11 cellular contexts compared by ENCODE assay signal in the genomic region with DNA sequence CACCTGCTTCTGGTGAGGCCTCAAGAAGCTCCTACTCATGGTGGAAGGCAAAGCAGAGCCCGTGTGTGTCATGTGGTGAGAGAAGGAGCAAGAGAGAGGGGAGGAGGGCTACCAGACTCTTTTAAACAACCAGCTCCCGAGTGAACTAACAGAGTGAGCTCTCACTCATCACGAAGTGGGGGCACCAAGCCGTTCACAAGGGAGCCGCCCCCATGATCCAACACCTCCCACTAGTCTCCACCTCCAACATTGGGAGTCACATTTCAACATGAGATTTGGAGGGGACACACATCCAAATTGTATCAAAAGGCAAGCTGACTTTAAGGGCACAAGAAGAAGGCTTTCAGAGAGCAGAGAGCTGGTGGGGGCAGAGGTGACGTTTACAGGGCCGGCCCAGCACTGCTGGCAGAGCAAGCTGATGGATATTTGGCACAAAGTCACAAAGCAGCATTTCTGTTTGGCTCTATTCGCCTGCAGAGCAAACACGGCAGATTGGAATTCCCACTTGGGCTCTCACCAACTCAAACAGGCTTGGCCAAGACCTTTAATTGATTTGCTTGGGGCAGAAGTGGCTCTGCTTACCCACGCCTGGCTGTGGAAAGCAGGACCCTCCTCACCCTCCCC. TPM values are rescaled to one million over a fixed set of nuclear protein-coding genes. Genes with fewer than 3 reads are reported as not detected.
A peak's percentile ranks its signal among the peaks of the same experiment; 100 is the strongest.
DNase-seq lines count a peak whose midpoint lies in the region; ATAC-seq and TF ChIP-seq lines count a peak whose summit lies in the region.
"Had no signal": no experiment of that assay in that cellular context is flagged by ENCODE, and none has a peak within 500 bp of the region (broad histone marks: within the 10 kb centered on the region; RNA-seq: fewer than 3 reads in every experiment).

No MANE protein-coding gene starts in this region.

- no peak for TF ChIP-seq CTCF in Panc1 (IDR thresholded peaks at IDR 0.05)
- TF ChIP-seq CTCF in glutamatergic neuron (IDR thresholded peaks at IDR 0.05; ENCODE audit: partially characterized antibody, unreplicated experiment): no peak
- no peak for TF ChIP-seq CTCF in prostate gland (IDR thresholded peaks at IDR 0.05)

- CTCF ChIA-PET in Panc1 (lab: Charles Lee): no interaction called here

- H3K27ac ChIP-seq in Panc1 (ENCODE audit: low read length) (peak overlapping the region; percentile 26; the same call in 1 of the 2 replicates), prostate gland (peak overlapping the region; percentile 19 to 37)

- H3K27me3 ChIP-seq in Panc1 (ENCODE audit: control insufficient read depth, insufficient read depth, low read length) (no peaks in the 10 kb centered on the region), prostate gland (replicated peaks; ENCODE audit: insufficient read depth) (no peaks in the 10 kb centered on the region)

- in situ Hi-C loops in Panc1 (cut with HindIII; ENCODE audit: low pct_unique_long_range_greater_than_20kb, low sequenced_read_pairs): no loop called here

- ATAC-seq in Panc1 (no peak), GM18870 (IDR thresholded peaks at IDR 0.05; ENCODE audit: unreplicated experiment) (no peak), GM18861 (IDR thresholded peaks at IDR 0.05; ENCODE audit: unreplicated experiment) (no peak), HG02884 (IDR thresholded peaks at IDR 0.05; ENCODE audit: unreplicated experiment) (no peak)
- ATAC-seq: CD8-positive, alpha-beta T cell had no signal

- H3K27ac Mint-ChIP-seq in glutamatergic neuron (ENCODE audit: unreplicated experiment): no peak overlapping the region
- H3K27ac Mint-ChIP-seq: CD8-positive, alpha-beta T cell; nephron had no signal

- H3K36me3 Mint-ChIP-seq in glutamatergic neuron (ENCODE audit: unreplicated experiment): no peaks in the 10 kb centered on the region
- H3K36me3 Mint-ChIP-seq: CD8-positive, alpha-beta T cell had no signal

- H3K36me3 ChIP-seq in Panc1 (ENCODE audit: control insufficient read depth, insufficient read depth, low read length) (no peaks in the 10 kb centered on the region), prostate gland (no peaks in the 10 kb centered on the region)

- TF ChIP-seq POLR2A in prostate gland (IDR thresholded peaks at IDR 0.05): no peak

- POLR2A ChIA-PET in Panc1 (lab: Charles Lee): no interaction called here

- H3K4me3 Mint-ChIP-seq in glutamatergic neuron (ENCODE audit: unreplicated experiment): no peak overlapping the region
- H3K4me3 Mint-ChIP-seq: CD8-positive, alpha-beta T cell; nephron had no signal

- H3K4me3 ChIP-seq in Panc1 (ENCODE audit: low read depth in 2 of 2, low read length in 2 of 2) (no peak overlapping the region), prostate gland (no peak overlapping the region)

- H3K9me3 Mint-ChIP-seq in glutamatergic neuron (ENCODE audit: unreplicated experiment): peaks cover 1% of the 10 kb centered on the region
- H3K9me3 Mint-ChIP-seq: CD8-positive, alpha-beta T cell; nephron had no signal

- intact Hi-C loops in Panc1 (cut with micrococcal nuclease; ENCODE audit: unreplicated experiment): no loop called here
- intact Hi-C loops in prostate gland (cut with DNase I): loop anchor here (2.0 to 10.0 kb wide), 4 partner anchors 69 to 318 kb away; partner anchors contain the start of gene C5orf24

- BruUV-seq in Panc1 (replicated peaks; lab: Mats Ljungman, UMichigan): no TSS peak

- WGBS in prostate gland: 31% methylated on average over 10 of the region's 10 CpGs

- DNase-seq in ELF-1 (ENCODE audit: low read depth, low spot score): peak; percentile 37
- DNase-seq in Panc1 (ENCODE audit: low read depth, low spot score): no peak
- peak; percentile 11 for DNase-seq in glutamatergic neuron
- peak; percentile 76 for DNase-seq in prostate gland (ENCODE audit: low spot score)
- DNase-seq in NOMO-1 treated with DMSO at 0.1 percent for 48 hours (lab: John Stamatoyannopoulos, UW; ENCODE audit: unreplicated experiment): no peak
- DNase-seq: NCI-H2107 had no signal

- H3K9me3 ChIP-seq in Panc1 (ENCODE audit: control insufficient read depth, insufficient read depth, low read depth, low read length): no peaks in the 10 kb centered on the region
- no peaks in the 10 kb centered on the region for H3K9me3 ChIP-seq in prostate gland

- H3K4me1 ChIP-seq in Panc1 (ENCODE audit: control insufficient read depth, insufficient read depth, low read length) (peaks cover 12% of the 10 kb centered on the region), prostate gland (replicated peaks) (peaks cover 6% of the 10 kb centered on the region)

- H3K4me1 Mint-ChIP-seq in glutamatergic neuron (ENCODE audit: low read depth, unreplicated experiment): peaks cover 9% of the 10 kb centered on the region
- H3K4me1 Mint-ChIP-seq: nephron had no signal

- H3K27me3 Mint-ChIP-seq in glutamatergic neuron (ENCODE audit: unreplicated experiment): peaks cover 3% of the 10 kb centered on the region

RNA-seq across cellular contexts. Expression of gene PITX1, which starts 20.0 kb away (rescaled TPM):
- total RNA-seq in Panc1 (2021; ENCODE audit: unreplicated experiment) (41.5 TPM), glutamatergic neuron (ENCODE audit: unreplicated experiment) (0.76 TPM), prostate gland (10 to 100 TPM in 1 of 2 donors, 1 to 10 TPM in 1; 6.8 to 50.6 TPM)
- polyA plus RNA-seq in Panc1 (2012; ENCODE audit: insufficient read length): 72.4 TPM
- total RNA-seq: CD8-positive, alpha-beta T cell had no signal

RNA-seq across cellular contexts. Expression of gene CATSPER3, which starts 46.4 kb away (rescaled TPM):
- total RNA-seq in Panc1 (2021; ENCODE audit: unreplicated experiment): 0.69 TPM
- polyA plus RNA-seq in Panc1 (2012; ENCODE audit: insufficient read length): 0.30 TPM
- total RNA-seq in glutamatergic neuron (ENCODE audit: unreplicated experiment): 0.54 TPM
- total RNA-seq in prostate gland: 1 to 10 TPM in 1 of 2 donors, not detected in 1; 3.2 TPM

Comparison
In these comparisons a context has a peak if more than half of its experiments do, and no peak if none do; other contexts are left out.
1. DNase-seq: peak in ELF-1 (single experiment), glutamatergic neuron (single experiment) and prostate gland (single experiment); none in Panc1 (single experiment) and NOMO-1 treated with DMSO at 0.1 percent for 48 hours (single experiment).